ENCODE assay signal across 14 cellular contexts in genomic region chr6:105273589-105273988, GRCh38.
DNase-seq lines count a peak whose midpoint lies in the region; ATAC-seq lines count a peak whose summit lies in the region.
"Had no signal": no experiment of that assay in that cellular context is flagged by ENCODE, and none has a peak within 500 bp of the region (broad histone marks: within the 10 kb centered on the region; RNA-seq: fewer than 3 reads in every experiment).

No MANE protein-coding gene starts in this region.

- H3K36me3 ChIP-seq in neuronal stem cell (replicated peaks in 1 of 2; ENCODE audit: control insufficient read depth in 2 of 2, insufficient read depth in 2 of 2, low read length in 2 of 2) = peaks cover 0 to 37% of the 10 kb centered on the region in 2 donors

- no peak overlapping the region for H2BK5ac ChIP-seq in neuronal stem cell (ENCODE audit: low read length)

- no peak overlapping the region for H3K9ac ChIP-seq in neuronal stem cell (ENCODE audit: low read depth, low read length, poor library complexity)
- H3K9ac ChIP-seq: KMS-11 had no signal

- no peak overlapping the region for H3K4ac ChIP-seq in neuronal stem cell (ENCODE audit: low read length)

- no peak overlapping the region for H2AK5ac ChIP-seq in neuronal stem cell (ENCODE audit: low read depth, low read length)

- H2BK15ac ChIP-seq in neuronal stem cell (ENCODE audit: low read length) = no peak overlapping the region

- intact Hi-C loops in Right ventricle myocardium superior (cut with DNase I) = no loop called here
- intact Hi-C loops in cardiac septum (cut with DNase I) = no loop called here

- H3K27me3 ChIP-seq in neuronal stem cell (ENCODE audit: control insufficient read depth in 3 of 3, insufficient read depth in 3 of 3, low read depth in 1 of 3, low read length in 3 of 3) = no peaks in the 10 kb centered on the region
- H3K27me3 ChIP-seq: BE2C had no signal

- no peak overlapping the region for H3K4me2 ChIP-seq in neuronal stem cell (ENCODE audit: insufficient read depth, low read length, poor library complexity, severe bottlenecking)
- H3K4me2 ChIP-seq: KMS-11 had no signal

- H2BK120ac ChIP-seq in neuronal stem cell (ENCODE audit: low read depth, low read length) = no peak overlapping the region

- no peak overlapping the region for H2AFZ ChIP-seq in neuronal stem cell (ENCODE audit: low read length)

- no CpG with 5 or more reads among the region's 8 CpGs for WGBS in neuronal stem cell (ENCODE audit: extremely low coverage in 2 of 2, insufficient read length in 2 of 2, insufficient replicate concordance in 1 of 2), 2 donors

- peak; percentile 34 for ATAC-seq in Right ventricle myocardium superior (ENCODE audit: poor library complexity)

- peaks cover 7 to 8% of the 10 kb centered on the region in 2 donors for H3K4me1 ChIP-seq in neuronal stem cell (ENCODE audit: control insufficient read depth in 2 of 2, insufficient read depth in 1 of 2, low read depth in 1 of 2, low read length in 2 of 2)

- H3K27ac ChIP-seq in neuronal stem cell (replicated peaks; ENCODE audit: low read length) = no peak overlapping the region
- H3K27ac ChIP-seq: KMS-11 had no signal

- H3K18ac ChIP-seq in neuronal stem cell (ENCODE audit: low read length) = peak overlapping the region; percentile 73

- H4K91ac ChIP-seq in neuronal stem cell (ENCODE audit: low read depth, low read length, poor library complexity) = no peak overlapping the region

- H3K4me3 ChIP-seq in neuronal stem cell (ENCODE audit: low read length in 2 of 2) = no peak overlapping the region

- H2BK12ac ChIP-seq in neuronal stem cell (ENCODE audit: low read length) = no peak overlapping the region

- H3K14ac ChIP-seq in neuronal stem cell (ENCODE audit: low read length) = no peak overlapping the region

- H3K23ac ChIP-seq in neuronal stem cell (ENCODE audit: low read depth, low read length, poor library complexity) = no peak overlapping the region

- no peaks in the 10 kb centered on the region for H3K79me1 ChIP-seq in neuronal stem cell (ENCODE audit: low read depth, low read length)

- peaks cover 0 to 5% of the 10 kb centered on the region in 2 donors for H3K9me3 ChIP-seq in neuronal stem cell (replicated peaks in 1 of 2; ENCODE audit: control insufficient read depth in 2 of 2, insufficient read depth in 1 of 2, low read depth in 1 of 2, low read length in 2 of 2)
- H3K9me3 ChIP-seq: BE2C had no signal

- no peak overlapping the region for H4K8ac ChIP-seq in neuronal stem cell (ENCODE audit: low read depth, low read length)

- DNase-seq in Right ventricle myocardium superior (no peak), cardiac septum (ENCODE audit: low spot score) (no peak), ELF-1 (ENCODE audit: low read depth, low spot score) (peak; percentile 3), dermis blood vessel endothelial cell (peak; percentile 10), neuronal stem cell (ENCODE audit: low spot score) (no peak), NCI-H2029 (lab: John Stamatoyannopoulos, UW) (no peak), NCI-H226 (no peak), epidermal melanocyte (ENCODE audit: insufficient read length, low spot score) (no peak)
- DNase-seq: BE2C; CD4-positive, CD25-positive, alpha-beta regulatory T cell; NCI-H1436; NCI-H1930; NCI-H526 had no signal

Comparison
In these comparisons a context has a peak if more than half of its experiments do, and no peak if none do; other contexts are left out.
1. DNase-seq: peak in ELF-1 (single experiment) and dermis blood vessel endothelial cell (single experiment); none in Right ventricle myocardium superior (single experiment), cardiac septum (single experiment), neuronal stem cell (single experiment), NCI-H2029 (single experiment), NCI-H226 (single experiment) and epidermal melanocyte (single experiment).